8 cellular contexts compared by ENCODE assay signal in the genomic region with DNA sequence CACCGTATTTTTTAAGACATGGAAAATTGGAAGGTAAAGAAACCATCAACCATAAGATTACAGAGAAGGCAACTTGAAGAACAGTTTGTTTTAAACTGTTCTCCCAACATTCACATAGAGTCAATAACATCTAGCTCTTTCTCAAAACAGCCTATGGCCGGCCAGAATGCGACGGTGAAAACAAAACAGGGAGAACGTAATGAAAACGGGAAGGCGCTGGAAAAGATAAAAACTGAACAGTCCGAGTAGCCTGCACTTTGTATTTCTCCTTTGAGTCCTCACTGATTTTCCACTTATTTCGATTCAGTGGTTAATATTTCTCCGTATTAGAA. TPM values are rescaled to one million over a fixed set of nuclear protein-coding genes. Genes with fewer than 3 reads are reported as not detected.
DNase-seq lines count a peak whose midpoint lies in the region; ATAC-seq, FAIRE-seq and TF ChIP-seq lines count a peak whose summit lies in the region.

No MANE protein-coding gene starts in this region.

- peak overlapping the region; percentile 92 to 100 (median 98) for H3K4me3 Mint-ChIP-seq in T-cell

- peaks cover 3% of the 10 kb centered on the region for H3K36me3 Mint-ChIP-seq in T-cell

- FAIRE-seq in urothelium cell line (lab: Jason Lieb, UNC): no peak

- peaks cover 12 to 18% (median 15%) of the 10 kb centered on the region in 3 donors for H3K4me1 Mint-ChIP-seq in T-cell

- CTCF ChIA-PET in T-cell (lab: Charles Lee): interaction anchor here (0.7 to 1.2 kb wide), 4 partner anchors 16 to 853 kb away, joined by 3 to 6 read pairs (median 4); no protein-coding TSS in a partner anchor

- no peaks in the 10 kb centered on the region for H3K36me3 ChIP-seq in H7 (replicated peaks; ENCODE audit: control insufficient read depth, insufficient read depth, low read length)

- peak overlapping the region; percentile 47 to 97 for H3K27ac Mint-ChIP-seq in T-cell

- H3K4me3 ChIP-seq in H7 (ENCODE audit: insufficient read depth, low read depth, low read length) (peak overlapping the region; percentile 82), skeletal muscle cell (ENCODE audit: low read depth, low read length) (peak overlapping the region; percentile 89)

- TF ChIP-seq CTCF in GM13977 (IDR thresholded peaks at IDR 0.05; ENCODE audit: extremely low read depth, insufficient read depth, missing control alignments): no peak

- H3K27me3 Mint-ChIP-seq in T-cell: no peaks in the 10 kb centered on the region

- in situ Hi-C loops in GM13977 (cut with MboI; ENCODE audit: low pct_unique_long_range_greater_than_20kb, low sequenced_read_pairs, unreplicated experiment): no loop called here

- no peaks in the 10 kb centered on the region for H3K27me3 ChIP-seq in H7 (ENCODE audit: control insufficient read depth, insufficient read depth, low read length)

- no peaks in the 10 kb centered on the region for H3K9me3 Mint-ChIP-seq in T-cell

- DNase-seq in H7 (no peak), T-cell (no peak), foreskin melanocyte (peak; percentile 17), skeletal muscle cell (ENCODE audit: low read depth) (no peak), D341Med (ENCODE audit: low spot score) (no peak), GM19238 (ENCODE audit: insufficient read length, low spot score) (no peak), urothelium cell line (ENCODE audit: low spot score) (no peak), GM13977 (ENCODE audit: low spot score) (no peak)

- POLR2A ChIA-PET in T-cell (lab: Charles Lee): interaction anchor here in 1 of 2 donors (0.6 kb wide), 2 partner anchors 81 to 129 kb away, joined by 3 read pairs; no protein-coding TSS in a partner anchor

- ATAC-seq in T-cell (replicated peaks in 1 of 4): no peak

RNA-seq across cellular contexts. Expression of a gene that starts 0.6 kb away (rescaled TPM):
- total RNA-seq in H7 (2014; rRNA removed; shearing (Covaris generic)): 41.0 and 49.1 TPM in 2 replicates
- 10 to 100 TPM; 16.9 to 23.3 (median 19.9) TPM for total RNA-seq in T-cell
